13 cellular contexts compared by ENCODE assay signal in genomic region chr16:3490911-3491629, GRCh38. TPM values are rescaled to one million over a fixed set of nuclear protein-coding genes. Genes with fewer than 3 reads are reported as not detected.
DNase-seq lines count a peak whose midpoint lies in the region; ATAC-seq and TF ChIP-seq lines count a peak whose summit lies in the region.
"Had no signal": no experiment of that assay in that cellular context is flagged by ENCODE, and none has a peak within 500 bp of the region (broad histone marks: within the 10 kb centered on the region; RNA-seq: fewer than 3 reads in every experiment).

No MANE protein-coding gene starts in this region.

- no peak overlapping the region for H3K4me2 ChIP-seq in PC-3 (ENCODE audit: low read length)

- no peak overlapping the region for H3K9ac ChIP-seq in PC-3 (ENCODE audit: low read length)

- H3F3A ChIP-seq in PC-3 (ENCODE audit: low read length, unreplicated experiment), result no peaks in the 10 kb centered on the region

- no peaks in the 10 kb centered on the region for H3K9me2 ChIP-seq in PC-3 (replicated peaks; ENCODE audit: low read length)

- H3K79me2 ChIP-seq in PC-3 (ENCODE audit: low read length), result no peaks in the 10 kb centered on the region

- ATAC-seq in RWPE2 (ENCODE audit: low read depth), result no peak
- peak; percentile 65 for ATAC-seq in left lobe of liver
- ATAC-seq in PC-3, result no peak

- CTCF ChIA-PET in PC-3 (lab: Charles Lee), result no interaction called here

- no peaks in the 10 kb centered on the region for H3K36me3 Mint-ChIP-seq in nephron progenitor cell (ENCODE audit: low read depth)

- no peaks in the 10 kb centered on the region for H3K4me1 ChIP-seq in RWPE2 (ENCODE audit: insufficient read depth, poor library complexity, severe bottlenecking)
- H3K4me1 ChIP-seq in PC-3 (ENCODE audit: insufficient read depth, low read length), result no peaks in the 10 kb centered on the region

- no peaks in the 10 kb centered on the region for H4K20me1 ChIP-seq in PC-3 (ENCODE audit: low read length)

- no peaks in the 10 kb centered on the region for H3K36me3 ChIP-seq in RWPE2 (ENCODE audit: low read depth)
- no peaks in the 10 kb centered on the region for H3K36me3 ChIP-seq in PC-3 (ENCODE audit: low read depth, low read length)

- TF ChIP-seq CTCF in GM20000 (IDR thresholded peaks at IDR 0.05; ENCODE audit: extremely low read depth, missing control alignments) (no peak), RWPE2 (IDR thresholded peaks at IDR 0.05; ENCODE audit: poor library complexity, severe bottlenecking) (no peak), PC-3 (conservative IDR thresholded peaks at IDR 0.05; ENCODE audit: low read depth, low read length) (no peak), nephron progenitor cell (IDR thresholded peaks at IDR 0.05) (no peak)

- no peaks in the 10 kb centered on the region for H3K27me3 Mint-ChIP-seq in nephron progenitor cell (ENCODE audit: low read depth, poor library complexity)

- H3K4me3 Mint-ChIP-seq in nephron progenitor cell, result no peak overlapping the region

- H3K27ac Mint-ChIP-seq in nephron progenitor cell, result no peak overlapping the region

- H3K4me3 ChIP-seq in RWPE2 (ENCODE audit: severe bottlenecking) (no peak overlapping the region), PC-3 (ENCODE audit: low read length) (no peak overlapping the region)
- H3K4me3 ChIP-seq: coronary artery had no signal

- peak; percentile 32 for DNase-seq in D341Med (ENCODE audit: low spot score)
- DNase-seq in GM20000 (ENCODE audit: low spot score), result peak; percentile 62
- peak; percentile 52 for DNase-seq in RWPE2 (ENCODE audit: low spot score)
- DNase-seq in left lobe of liver (ENCODE audit: low spot score), result peak; percentile 69
- no peak for DNase-seq in PC-3
- no peak for DNase-seq in activated T-cell treated with anti-CD3 and anti-CD28 coated beads for 4 hours
- no peak for DNase-seq in mucosa of gallbladder (ENCODE audit: low spot score)
- DNase-seq in nephron progenitor cell, result no peak
- DNase-seq: activated gamma-delta T cell treated with Interleukin-2 at 50 U/mL for 16 hours; head of caudate nucleus; stimulated activated naive CD4-positive, alpha-beta T cell treated with Interleukin-2 at 50 U/mL for 16 hours had no signal

- no peak overlapping the region for H2AFZ ChIP-seq in PC-3 (ENCODE audit: low read length)

- no peak overlapping the region for H3K27ac ChIP-seq in RWPE2 (ENCODE audit: poor library complexity, severe bottlenecking)
- no peak overlapping the region for H3K27ac ChIP-seq in PC-3 (ENCODE audit: low read length)
- H3K27ac ChIP-seq: coronary artery had no signal

- no peaks in the 10 kb centered on the region for H3K9me3 Mint-ChIP-seq in nephron progenitor cell

- intact Hi-C loops in PC-3 (cut with micrococcal nuclease), result no loop called here

- no TSS peak for BruUV-seq in PC-3 (replicated peaks; lab: Mats Ljungman, UMichigan)

- H3K9me3 ChIP-seq in RWPE2 (ENCODE audit: severe bottlenecking), result no peaks in the 10 kb centered on the region
- H3K9me3 ChIP-seq in PC-3 (ENCODE audit: low read length), result no peaks in the 10 kb centered on the region

- H3K27me3 ChIP-seq in RWPE2 (ENCODE audit: insufficient read depth, poor library complexity, severe bottlenecking) (no peaks in the 10 kb centered on the region), PC-3 (ENCODE audit: low read length) (no peaks in the 10 kb centered on the region)

- H3K4me1 Mint-ChIP-seq in nephron progenitor cell, result peaks cover 14% of the 10 kb centered on the region

- POLR2A ChIA-PET in PC-3 (lab: Charles Lee; ENCODE audit: unreplicated experiment), result no interaction called here

RNA-seq across cellular contexts. Expression of gene C16orf90, which starts 4.2 kb away (rescaled TPM):
- total RNA-seq in left lobe of liver (not detected), PC-3 (2014; rRNA removed) (not detected in 2 replicates), mucosa of gallbladder (not detected)
- total RNA-seq: Daoy had no signal

RNA-seq across cellular contexts. Expression of gene CLUAP1, which starts 9.7 kb away (rescaled TPM):
- total RNA-seq in left lobe of liver (6.8 TPM), PC-3 (2014; rRNA removed) (6.2 and 7.9 TPM in 2 replicates), mucosa of gallbladder (39.9 TPM)

RNA-seq across cellular contexts. Expression of gene NAA60, which starts 47.6 kb away (rescaled TPM):
- 39.5 TPM for total RNA-seq in left lobe of liver
- 7.6 and 9.3 TPM in 2 replicates for total RNA-seq in PC-3 (2014; rRNA removed)
- 70.3 TPM for total RNA-seq in mucosa of gallbladder

RNA-seq across cellular contexts. Expression of gene ZNF597, which starts 47.8 kb away (rescaled TPM):
- total RNA-seq in left lobe of liver (0.91 TPM), PC-3 (2014; rRNA removed) (not detected in 2 replicates), mucosa of gallbladder (2.3 TPM)
- total RNA-seq: Daoy had no signal

Comparison
In these comparisons a context has a peak if more than half of its experiments do, and no peak if none do; other contexts are left out.
1. DNase-seq: peak in D341Med (single experiment), GM20000 (single experiment), RWPE2 (single experiment) and left lobe of liver (single experiment); none in PC-3 (single experiment), activated T-cell treated with anti-CD3 and anti-CD28 coated beads for 4 hours (single experiment), mucosa of gallbladder (single experiment) and nephron progenitor cell (single experiment).